In genomic region chr2:207230261-207231105, GRCh38 we compare ENCODE assay signal across 8 cellular contexts.
A peak's percentile ranks its signal among the peaks of the same experiment; 100 is the strongest.
DNase-seq lines count a peak whose midpoint lies in the region; ATAC-seq, FAIRE-seq and TF ChIP-seq lines count a peak whose summit lies in the region.

No MANE protein-coding gene starts in this region.

- FAIRE-seq in G401.6 (lab: Jason Lieb, UNC) = peak; percentile 58

- no peaks in the 10 kb centered on the region for H3K27me3 ChIP-seq in CD8-positive, alpha-beta memory T cell (ENCODE audit: insufficient read depth, low read length, poor library complexity, severe bottlenecking)

- no peak overlapping the region for H3K4me3 Mint-ChIP-seq in natural killer cell
- no peak overlapping the region for H3K4me3 Mint-ChIP-seq in CD8-positive, alpha-beta memory T cell

- no peak overlapping the region for H3K27ac Mint-ChIP-seq in natural killer cell
- no peak overlapping the region for H3K27ac Mint-ChIP-seq in CD8-positive, alpha-beta memory T cell

- H3K36me3 Mint-ChIP-seq in natural killer cell = no peaks in the 10 kb centered on the region
- H3K36me3 Mint-ChIP-seq in CD8-positive, alpha-beta memory T cell = no peaks in the 10 kb centered on the region

- peaks cover 10 to 29% of the 10 kb centered on the region in 2 donors for H3K27me3 Mint-ChIP-seq in natural killer cell (ENCODE audit: low read depth in 2 of 2)
- H3K27me3 Mint-ChIP-seq in CD8-positive, alpha-beta memory T cell = peaks cover 3 to 21% of the 10 kb centered on the region in 2 donors

- peaks cover 3% of the 10 kb centered on the region for H3K4me1 ChIP-seq in CD8-positive, alpha-beta memory T cell (ENCODE audit: insufficient read depth, low read length)

- DNase-seq in astrocyte of the hippocampus (ENCODE audit: low read depth, low spot score) (peak; percentile 45), natural killer cell (no peak), occipital lobe (lab: John Stamatoyannopoulos, UW) (no peak), NCI-H524 treated with DMSO at 0.1 percent for 48 hours (lab: John Stamatoyannopoulos, UW) (no peak)
- no peak for DNase-seq in CD8-positive, alpha-beta memory T cell

- H3K9me3 ChIP-seq in CD8-positive, alpha-beta memory T cell (ENCODE audit: low read length) = no peaks in the 10 kb centered on the region

- H3K4me3 ChIP-seq in CD8-positive, alpha-beta memory T cell (ENCODE audit: low read length) = no peak overlapping the region

- intact Hi-C loops in natural killer cell (cut with micrococcal nuclease) = no loop called here

- ATAC-seq in HG03432 (IDR thresholded peaks at IDR 0.05; ENCODE audit: unreplicated experiment) (peak; percentile 32), natural killer cell (no peak), HG02870 (IDR thresholded peaks at IDR 0.05; ENCODE audit: unreplicated experiment) (no peak)

- POLR2A ChIA-PET in CD8-positive, alpha-beta memory T cell (lab: Charles Lee) = no interaction called here

- TF ChIP-seq CTCF in natural killer cell (IDR thresholded peaks at IDR 0.05) = peak; percentile 37

- CTCF ChIA-PET in CD8-positive, alpha-beta memory T cell (lab: Charles Lee) = no interaction called here

- H3K27ac ChIP-seq in CD8-positive, alpha-beta memory T cell (ENCODE audit: low read depth, low read length) = no peak overlapping the region

- no peaks in the 10 kb centered on the region for H3K36me3 ChIP-seq in CD8-positive, alpha-beta memory T cell (ENCODE audit: insufficient read depth, low read length)

- peaks cover 10 to 15% of the 10 kb centered on the region in 2 donors for H3K4me1 Mint-ChIP-seq in natural killer cell
- H3K4me1 Mint-ChIP-seq in CD8-positive, alpha-beta memory T cell = peaks cover 0 to 14% (median 0%) of the 10 kb centered on the region in 3 donors

- H3K9me3 Mint-ChIP-seq in natural killer cell = no peaks in the 10 kb centered on the region
- H3K9me3 Mint-ChIP-seq in CD8-positive, alpha-beta memory T cell = no peaks in the 10 kb centered on the region
